Comparison of ENCODE assay signal across 8 cellular contexts in genomic region chr5:95823738-95824609, GRCh38. TPM values are rescaled to one million over a fixed set of nuclear protein-coding genes. Genes with fewer than 3 reads are reported as not detected.
DNase-seq lines count a peak whose midpoint lies in the region; ATAC-seq and TF ChIP-seq lines count a peak whose summit lies in the region.

No MANE protein-coding gene starts in this region.

- peak overlapping the region; percentile 76 to 99 (median 97) for H3K27ac Mint-ChIP-seq in CD4-positive, alpha-beta memory T cell

- peaks cover 9 to 26% of the 10 kb centered on the region in 2 donors for H3K36me3 Mint-ChIP-seq in CD4-positive, alpha-beta memory T cell

- peak overlapping the region; percentile 55 for H3K9ac ChIP-seq in SU-DHL-6 (ENCODE audit: low read length)

- peak overlapping the region; percentile 76 for H3K4me2 ChIP-seq in SU-DHL-6 (ENCODE audit: low read depth, low read length, poor library complexity, severe bottlenecking)

- CTCF ChIA-PET in CD4-positive, alpha-beta memory T cell (lab: Charles Lee; ENCODE audit: partially characterized antibody): interaction anchor here (1.0 to 7.9 kb wide), 11 partner anchors 8 to 178 kb away, joined by 3 to 100 read pairs (median 10); partner anchors contain the start of gene RFESD

- TF ChIP-seq POLR2A in body of pancreas (IDR thresholded peaks at IDR 0.05): peak in 1 of 3 donors; percentile 21

- peak overlapping the region; percentile 89 to 91 for H3K4me3 ChIP-seq in CD4-positive, alpha-beta memory T cell (ENCODE audit: low read length in 2 of 2)
- H3K4me3 ChIP-seq in SU-DHL-6 (ENCODE audit: insufficient read depth, low read length, poor library complexity, severe bottlenecking): no peak overlapping the region
- no peak overlapping the region for H3K4me3 ChIP-seq in body of pancreas

- H3K27me3 ChIP-seq in CD4-positive, alpha-beta memory T cell (ENCODE audit: insufficient read depth, low read length): no peaks in the 10 kb centered on the region
- H3K27me3 ChIP-seq in SU-DHL-6 (ENCODE audit: low read length): no peaks in the 10 kb centered on the region
- H3K27me3 ChIP-seq in body of pancreas: no peaks in the 10 kb centered on the region

- H3K27ac ChIP-seq in CD4-positive, alpha-beta memory T cell (ENCODE audit: low read depth, low read length): peak overlapping the region; percentile 79
- H3K27ac ChIP-seq in SU-DHL-6 (ENCODE audit: low read depth, low read length) (no peak overlapping the region), body of pancreas (peak overlapping the region in 3 of 4 donors; percentile 71 to 84 (median 75))

- peaks cover 46 to 79% (median 53%) of the 10 kb centered on the region in 4 donors for H3K4me1 Mint-ChIP-seq in CD4-positive, alpha-beta memory T cell

- intact Hi-C loops in CD4-positive, alpha-beta memory T cell (cut with micrococcal nuclease): loop anchor here (1.0 kb wide), 1 partner anchor 270 kb away; the partner anchor contains the start of gene SKIC3
- intact Hi-C loops in body of pancreas (cut with DNase I): no loop called here

- H4K20me1 ChIP-seq in SU-DHL-6 (ENCODE audit: low read depth, low read length): no peaks in the 10 kb centered on the region

- TF ChIP-seq CTCF in SU-DHL-6 (IDR thresholded peaks at IDR 0.05; ENCODE audit: insufficient read depth, low read length, poor library complexity, severe bottlenecking) (no peak), body of pancreas (IDR thresholded peaks at IDR 0.05) (no peak)

- no peaks in the 10 kb centered on the region for H3K79me2 ChIP-seq in SU-DHL-6 (ENCODE audit: insufficient read depth, low read length)

- H3F3A ChIP-seq in SU-DHL-6 (ENCODE audit: insufficient read depth): 0 out of 2 replicates have a peak, but pooled peaks cover 3% of the 10 kb centered on the region

- POLR2A ChIA-PET in CD4-positive, alpha-beta memory T cell (lab: Charles Lee; ENCODE audit: partially characterized antibody): interaction anchor here (0.6 to 11.1 kb wide), 16 partner anchors 8 to 987 kb away, joined by 3 to 273 read pairs (median 5); partner anchors contain the start of genes ARSK and SKIC3

- peak overlapping the region; percentile 83 for H2AFZ ChIP-seq in SU-DHL-6 (ENCODE audit: low read depth, low read length, severe bottlenecking)

- ATAC-seq in GM19438 (IDR thresholded peaks at IDR 0.05; ENCODE audit: low read depth, unreplicated experiment): peak; percentile 52
- peak; percentile 36 for ATAC-seq in HG03520 (IDR thresholded peaks at IDR 0.05; ENCODE audit: unreplicated experiment)
- ATAC-seq in body of pancreas: peak; percentile 17

- no peaks in the 10 kb centered on the region for H3K36me3 ChIP-seq in CD4-positive, alpha-beta memory T cell (ENCODE audit: insufficient read depth, low read length)
- H3K36me3 ChIP-seq in SU-DHL-6 (ENCODE audit: low read length): no peaks in the 10 kb centered on the region
- no peaks in the 10 kb centered on the region for H3K36me3 ChIP-seq in body of pancreas (replicated peaks in 1 of 2; ENCODE audit: insufficient read depth in 1 of 2, low read depth in 2 of 2)

- peaks cover 59% of the 10 kb centered on the region for H3K4me1 ChIP-seq in CD4-positive, alpha-beta memory T cell (ENCODE audit: insufficient read depth, low read length)
- peaks cover 22% of the 10 kb centered on the region for H3K4me1 ChIP-seq in body of pancreas

- H3K4me3 Mint-ChIP-seq in CD4-positive, alpha-beta memory T cell: peak overlapping the region; percentile 98 to 100 (median 99)

- WGBS in body of pancreas, 2 donors: 50 to 66% methylated on average over 12 of the region's 12 CpGs

- H3K9me3 Mint-ChIP-seq in CD4-positive, alpha-beta memory T cell: no peaks in the 10 kb centered on the region

- no peaks in the 10 kb centered on the region for H3K27me3 Mint-ChIP-seq in CD4-positive, alpha-beta memory T cell

- H3K9me3 ChIP-seq in CD4-positive, alpha-beta memory T cell (ENCODE audit: control insufficient read depth in 1 of 2, low read length in 2 of 2): no peaks in the 10 kb centered on the region
- no peaks in the 10 kb centered on the region for H3K9me3 ChIP-seq in SU-DHL-6 (ENCODE audit: insufficient read depth, low read length)
- no peaks in the 10 kb centered on the region for H3K9me3 ChIP-seq in body of pancreas

- H3K9me2 ChIP-seq in SU-DHL-6 (replicated peaks; ENCODE audit: insufficient read depth, low read length): no peaks in the 10 kb centered on the region

- DNase-seq in CD4-positive, alpha-beta memory T cell: peak; percentile 77 to 86 (median 80)
- DNase-seq in body of pancreas: peak in 3 of 4 donors; percentile 29 to 60 (median 29)
- DNase-seq in kidney glomerular epithelial cell (lab: John Stamatoyannopoulos, UW): peak; percentile 78
- DNase-seq in stimulated activated CD8-positive, alpha-beta memory T cell treated with anti-CD3 and anti-CD28 coated beads, Interleukin-4, amount 100 ng/mL, for 48 hours: peak; percentile 53
- DNase-seq in NCI-H1092 (lab: John Stamatoyannopoulos, UW): no peak

RNA-seq across cellular contexts. Expression of gene GLRX, which starts 1.4 kb away (rescaled TPM):
- total RNA-seq in CD4-positive, alpha-beta memory T cell: 10 to 100 TPM; 73.9 to 75.9 TPM
- 100 to 1,000 TPM; 203 to 207 TPM for polyA plus RNA-seq in CD4-positive, alpha-beta memory T cell
- 10 to 100 TPM in 1 of 2 donors, 1 to 10 TPM in 1; 8.6 to 17.6 TPM for total RNA-seq in body of pancreas

Comparison
In these comparisons a context has a peak if more than half of its experiments do, and no peak if none do; other contexts are left out.
1. H3K4me3 ChIP-seq: peak in CD4-positive, alpha-beta memory T cell (2 of 2); none in SU-DHL-6 (single experiment) and body of pancreas (0 of 2).
2. RNA of gene GLRX, which starts 1.4 kb away (total RNA-seq): 73.9 to 75.9 TPM in CD4-positive, alpha-beta memory T cell; 8.6 to 17.6 TPM in body of pancreas; every median in the first group is over 4 times any median in the second.
3. Peak in every context shown above with its lines, with median percentiles within 50 percentile points of each other: ATAC-seq.